9 cellular contexts compared by ENCODE assay signal in genomic region chr15:31489801-31490646, GRCh38.
DNase-seq lines count a peak whose midpoint lies in the region; ATAC-seq, FAIRE-seq and TF ChIP-seq lines count a peak whose summit lies in the region.
"Had no signal": no experiment of that assay in that cellular context is flagged by ENCODE, and none has a peak within 500 bp of the region (broad histone marks: within the 10 kb centered on the region; RNA-seq: fewer than 3 reads in every experiment).

No MANE protein-coding gene starts in this region.

- H3K4me3 ChIP-seq in BE2C (ENCODE audit: low read depth, low read length), result no peak overlapping the region
- H3K4me3 ChIP-seq in adipocyte (ENCODE audit: low read length), result no peak overlapping the region
- H3K4me3 ChIP-seq in psoas muscle, result no peak overlapping the region
- H3K4me3 ChIP-seq: SJSA1 had no signal

- H3K9me3 ChIP-seq in BE2C (no peaks in the 10 kb centered on the region), adipocyte (ENCODE audit: control insufficient read depth, low read length) (peaks cover 19% of the 10 kb centered on the region), psoas muscle (peaks cover 11% of the 10 kb centered on the region)

- ATAC-seq in Right ventricle myocardium superior (ENCODE audit: poor library complexity) (peak; percentile 78), psoas muscle (peak in 3 of 4 donors; percentile 73 to 85 (median 73)), HG03196 (IDR thresholded peaks at IDR 0.05; ENCODE audit: unreplicated experiment) (no peak)

- no peak overlapping the region for H3K9ac ChIP-seq in adipocyte (ENCODE audit: low read length)

- FAIRE-seq in RCC 7860 (lab: Jason Lieb, UNC), result no peak

- TF ChIP-seq CTCF in BE2C (IDR thresholded peaks at IDR 0.05; ENCODE audit: low read depth, low read length) (peak; percentile 95), GM12873 (IDR thresholded peaks at IDR 0.05; ENCODE audit: insufficient read depth, low read depth, low read length, missing control alignments) (peak; percentile 88), psoas muscle (IDR thresholded peaks at IDR 0.05) (peak; percentile 86)

- H3K36me3 ChIP-seq in BE2C (no peaks in the 10 kb centered on the region), adipocyte (ENCODE audit: control insufficient read depth, insufficient read depth, low read length, severe bottlenecking) (no peaks in the 10 kb centered on the region), psoas muscle (ENCODE audit: insufficient read depth in 1 of 2, low read depth in 1 of 2) (no peaks in the 10 kb centered on the region)
- H3K36me3 ChIP-seq: SJSA1 had no signal

- WGBS in psoas muscle, 3 donors, result 42 to 45% (median 43%) methylated on average over 12 of the region's 12 CpGs

- H3K27me3 ChIP-seq in BE2C, result no peaks in the 10 kb centered on the region
- H3K27me3 ChIP-seq in adipocyte (replicated peaks; ENCODE audit: control insufficient read depth, insufficient read depth, low read length), result no peaks in the 10 kb centered on the region
- no peaks in the 10 kb centered on the region for H3K27me3 ChIP-seq in psoas muscle (ENCODE audit: insufficient read depth in 3 of 3, low read length in 2 of 3)
- H3K27me3 ChIP-seq: SJSA1 had no signal

- H3K4me1 ChIP-seq in BE2C (peaks cover 3% of the 10 kb centered on the region), adipocyte (ENCODE audit: control insufficient read depth, insufficient read depth, low read length) (peaks cover 23% of the 10 kb centered on the region), psoas muscle (peaks cover 13% of the 10 kb centered on the region)

- DNase-seq in BE2C (peak; percentile 59), NCI-H82 (lab: John Stamatoyannopoulos, UW) (peak; percentile 75), adipocyte (ENCODE audit: low read depth) (peak; percentile 86), Right ventricle myocardium superior (no peak), psoas muscle (no peak), RCC 7860 (ENCODE audit: low spot score) (no peak)

- H3K27ac ChIP-seq in psoas muscle, result no peak overlapping the region
- H3K27ac ChIP-seq: SJSA1 had no signal

- intact Hi-C loops in Right ventricle myocardium superior (cut with DNase I), result loop anchor here (2.0 to 10.0 kb wide), 4 partner anchors 53 to 289 kb away; partner anchors contain the start of gene KLF13
- intact Hi-C loops in psoas muscle (cut with DNase I), result loop anchor here (2.0 to 10.0 kb wide), 6 partner anchors 51 to 288 kb away; no protein-coding TSS in a partner anchor

Comparison
In these comparisons a context has a peak if more than half of its experiments do, and no peak if none do; other contexts are left out.
1. DNase-seq: peak in BE2C (single experiment), NCI-H82 (single experiment) and adipocyte (single experiment); none in Right ventricle myocardium superior (single experiment), psoas muscle (0 of 2) and RCC 7860 (single experiment).
2. Peak in every context shown above with its lines, with median percentiles within 50 percentile points of each other: CTCF ChIP-seq.